In the genomic region with DNA sequence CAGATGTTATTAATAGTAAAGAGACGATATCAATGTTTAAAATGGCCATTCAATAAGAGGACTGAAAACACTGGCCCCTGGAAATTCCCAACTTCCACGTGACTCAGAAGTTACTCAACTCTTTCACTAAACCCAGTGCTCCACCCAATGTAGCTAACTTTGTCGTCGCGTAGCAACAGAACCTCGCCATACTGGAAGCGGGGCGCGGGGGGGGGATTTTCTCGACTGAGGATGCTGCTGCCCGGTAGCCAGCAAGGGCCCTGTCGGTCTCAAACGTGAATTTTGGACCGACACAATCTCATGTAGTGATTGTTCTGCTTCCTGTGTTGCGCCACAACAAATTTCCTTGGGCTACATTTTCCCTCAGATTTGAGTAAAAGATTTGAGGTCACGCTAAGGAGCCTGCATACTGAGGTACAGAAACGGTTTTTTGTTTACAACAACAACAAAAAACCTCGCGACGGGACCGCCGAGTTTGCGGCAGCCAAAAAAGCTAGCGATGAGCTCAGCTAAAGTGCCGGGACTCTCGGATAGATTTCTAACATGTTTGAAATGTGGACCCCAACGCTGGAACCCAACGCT, we compare ENCODE assay signal across 7 cellular contexts. TPM values are rescaled to one million over a fixed set of nuclear protein-coding genes. Genes with fewer than 3 reads are reported as not detected.
DNase-seq lines count a peak whose midpoint lies in the region; ATAC-seq and TF ChIP-seq lines count a peak whose summit lies in the region.

No MANE protein-coding gene starts in this region.

- H3K27me3 ChIP-seq in dorsolateral prefrontal cortex = no peaks in the 10 kb centered on the region
- H3K27me3 ChIP-seq in liver (ENCODE audit: control insufficient read depth in 4 of 4, insufficient read depth in 4 of 4, low read length in 3 of 4) = no peaks in the 10 kb centered on the region

- peak overlapping the region; percentile 84 to 99 for H3K9ac ChIP-seq in liver (ENCODE audit: low read depth in 1 of 2, low read length in 2 of 2)

- H3K27ac ChIP-seq in dorsolateral prefrontal cortex (peak overlapping the region; percentile 87 to 99 (median 98)), liver (ENCODE audit: low read depth in 1 of 2, low read length in 2 of 2) (peak overlapping the region; percentile 90 to 100)

- H3K9me3 ChIP-seq in liver (ENCODE audit: control insufficient read depth in 4 of 4, low read length in 3 of 4) = no peaks in the 10 kb centered on the region

- peak; percentile 47 for ATAC-seq in GM18511 (IDR thresholded peaks at IDR 0.05; ENCODE audit: unreplicated experiment)
- peak; percentile 33 for ATAC-seq in HG03095 (IDR thresholded peaks at IDR 0.05; ENCODE audit: unreplicated experiment)

- under 1% methylated on average over 28 of the region's 28 CpGs for WGBS in liver

- DNase-seq in NCI-H748 (lab: John Stamatoyannopoulos, UW; ENCODE audit: unreplicated experiment) (peak; percentile 85), dorsolateral prefrontal cortex (peak; percentile 62 to 87 (median 75))
- DNase-seq in activated CD4-positive, alpha-beta T cell treated with anti-CD3 and anti-CD28 coated beads, Interleukin-2, amount 50 U/mL, for 48 hours = peak; percentile 87 to 91
- peak; percentile 80 for DNase-seq in stimulated activated CD4-positive, alpha-beta T cell treated with anti-CD3 and anti-CD28 coated beads, Interleukin-4, amount 100 ng/mL, for 1 hour

- intact Hi-C loops in dorsolateral prefrontal cortex (cut with DNase I) = loop anchor here (1.0 to 10.0 kb wide), 6 partner anchors 38 to 406 kb away; a partner anchor contains a TSS

- no peak for TF ChIP-seq CTCF in dorsolateral prefrontal cortex (IDR thresholded peaks at IDR 0.05 in 54 of 56, conservative IDR thresholded peaks at IDR 0.05 in 2 of 56; ENCODE audit: low read depth in 1 of 56, partially characterized antibody in 56 of 56)
- no peak for TF ChIP-seq CTCF in liver (IDR thresholded peaks at IDR 0.05; ENCODE audit: low read depth, low read length, missing input control)

- H3K36me3 ChIP-seq in liver (ENCODE audit: control insufficient read depth in 4 of 4, insufficient read depth in 3 of 4, low read depth in 1 of 4, low read length in 3 of 4) = no peaks in the 10 kb centered on the region

- TF ChIP-seq RAD21 in liver (IDR thresholded peaks at IDR 0.05) = no peak

- H3K4me3 ChIP-seq in dorsolateral prefrontal cortex = peak overlapping the region; percentile 64 to 95 (median 80)
- peak overlapping the region; percentile 64 to 82 (median 75) for H3K4me3 ChIP-seq in liver (ENCODE audit: low read depth in 1 of 3, low read length in 3 of 3)

- H3K4me1 ChIP-seq in liver (ENCODE audit: control insufficient read depth in 4 of 4, insufficient read depth in 4 of 4, low read length in 3 of 4) = peaks cover 0 to 7% (median 4%) of the 10 kb centered on the region in 4 donors

TF ChIP-seq in liver, 16 proteins besides CTCF, POLR2A, EP300 and RAD21:
- TF ChIP-seq, protein P1, sequence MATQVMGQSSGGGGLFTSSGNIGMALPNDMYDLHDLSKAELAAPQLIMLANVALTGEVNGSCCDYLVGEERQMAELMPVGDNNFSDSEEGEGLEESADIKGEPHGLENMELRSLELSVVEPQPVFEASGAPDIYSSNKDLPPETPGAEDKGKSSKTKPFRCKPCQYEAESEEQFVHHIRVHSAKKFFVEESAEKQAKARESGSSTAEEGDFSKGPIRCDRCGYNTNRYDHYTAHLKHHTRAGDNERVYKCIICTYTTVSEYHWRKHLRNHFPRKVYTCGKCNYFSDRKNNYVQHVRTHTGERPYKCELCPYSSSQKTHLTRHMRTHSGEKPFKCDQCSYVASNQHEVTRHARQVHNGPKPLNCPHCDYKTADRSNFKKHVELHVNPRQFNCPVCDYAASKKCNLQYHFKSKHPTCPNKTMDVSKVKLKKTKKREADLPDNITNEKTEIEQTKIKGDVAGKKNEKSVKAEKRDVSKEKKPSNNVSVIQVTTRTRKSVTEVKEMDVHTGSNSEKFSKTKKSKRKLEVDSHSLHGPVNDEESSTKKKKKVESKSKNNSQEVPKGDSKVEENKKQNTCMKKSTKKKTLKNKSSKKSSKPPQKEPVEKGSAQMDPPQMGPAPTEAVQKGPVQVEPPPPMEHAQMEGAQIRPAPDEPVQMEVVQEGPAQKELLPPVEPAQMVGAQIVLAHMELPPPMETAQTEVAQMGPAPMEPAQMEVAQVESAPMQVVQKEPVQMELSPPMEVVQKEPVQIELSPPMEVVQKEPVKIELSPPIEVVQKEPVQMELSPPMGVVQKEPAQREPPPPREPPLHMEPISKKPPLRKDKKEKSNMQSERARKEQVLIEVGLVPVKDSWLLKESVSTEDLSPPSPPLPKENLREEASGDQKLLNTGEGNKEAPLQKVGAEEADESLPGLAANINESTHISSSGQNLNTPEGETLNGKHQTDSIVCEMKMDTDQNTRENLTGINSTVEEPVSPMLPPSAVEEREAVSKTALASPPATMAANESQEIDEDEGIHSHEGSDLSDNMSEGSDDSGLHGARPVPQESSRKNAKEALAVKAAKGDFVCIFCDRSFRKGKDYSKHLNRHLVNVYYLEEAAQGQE (IDR thresholded peaks at IDR 0.05) = no peak
- TF ChIP-seq HNF4A (conservative IDR thresholded peaks at IDR 0.05) = peak in 1 of 2 donors; percentile 14
- TF ChIP-seq HNF4G (IDR thresholded peaks at IDR 0.05) = no peak
- TF ChIP-seq EGR1 (IDR thresholded peaks at IDR 0.05; ENCODE audit: low read depth in 2 of 2) = no peak
- TF ChIP-seq JUND (IDR thresholded peaks at IDR 0.05) = no peak
- TF ChIP-seq, protein P2, sequence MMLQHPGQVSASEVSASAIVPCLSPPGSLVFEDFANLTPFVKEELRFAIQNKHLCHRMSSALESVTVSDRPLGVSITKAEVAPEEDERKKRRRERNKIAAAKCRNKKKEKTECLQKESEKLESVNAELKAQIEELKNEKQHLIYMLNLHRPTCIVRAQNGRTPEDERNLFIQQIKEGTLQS (IDR thresholded peaks at IDR 0.05) = no peak
- TF ChIP-seq, protein P3, sequence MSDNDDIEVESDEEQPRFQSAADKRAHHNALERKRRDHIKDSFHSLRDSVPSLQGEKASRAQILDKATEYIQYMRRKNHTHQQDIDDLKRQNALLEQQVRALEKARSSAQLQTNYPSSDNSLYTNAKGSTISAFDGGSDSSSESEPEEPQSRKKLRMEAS (IDR thresholded peaks at IDR 0.05) = peak; percentile 59
- TF ChIP-seq FOXA1 (IDR thresholded peaks at IDR 0.05) = no peak
- peak; percentile 85 for TF ChIP-seq YY1 (IDR thresholded peaks at IDR 0.05)
- TF ChIP-seq GABPA (IDR thresholded peaks at IDR 0.05 in 1 of 2, conservative IDR thresholded peaks at IDR 0.05 in 1 of 2) = no peak
- no peak for TF ChIP-seq TAF1 (conservative IDR thresholded peaks at IDR 0.05)
- TF ChIP-seq NR2F2 (IDR thresholded peaks at IDR 0.05) = no peak
- no peak for TF ChIP-seq FOXA2 (IDR thresholded peaks at IDR 0.05)
- TF ChIP-seq SP1 (IDR thresholded peaks at IDR 0.05) = peak; percentile 63
- TF ChIP-seq, protein P4, sequence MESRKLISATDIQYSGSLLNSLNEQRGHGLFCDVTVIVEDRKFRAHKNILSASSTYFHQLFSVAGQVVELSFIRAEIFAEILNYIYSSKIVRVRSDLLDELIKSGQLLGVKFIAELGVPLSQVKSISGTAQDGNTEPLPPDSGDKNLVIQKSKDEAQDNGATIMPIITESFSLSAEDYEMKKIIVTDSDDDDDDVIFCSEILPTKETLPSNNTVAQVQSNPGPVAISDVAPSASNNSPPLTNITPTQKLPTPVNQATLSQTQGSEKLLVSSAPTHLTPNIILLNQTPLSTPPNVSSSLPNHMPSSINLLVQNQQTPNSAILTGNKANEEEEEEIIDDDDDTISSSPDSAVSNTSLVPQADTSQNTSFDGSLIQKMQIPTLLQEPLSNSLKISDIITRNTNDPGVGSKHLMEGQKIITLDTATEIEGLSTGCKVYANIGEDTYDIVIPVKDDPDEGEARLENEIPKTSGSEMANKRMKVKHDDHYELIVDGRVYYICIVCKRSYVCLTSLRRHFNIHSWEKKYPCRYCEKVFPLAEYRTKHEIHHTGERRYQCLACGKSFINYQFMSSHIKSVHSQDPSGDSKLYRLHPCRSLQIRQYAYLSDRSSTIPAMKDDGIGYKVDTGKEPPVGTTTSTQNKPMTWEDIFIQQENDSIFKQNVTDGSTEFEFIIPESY (IDR thresholded peaks at IDR 0.05) = peak; percentile 13
- TF ChIP-seq RXRA (IDR thresholded peaks at IDR 0.05) = peak in 1 of 2 donors; percentile 13
TF ChIP-seq in liver: peak in this region for 6.

RNA-seq across cellular contexts. Expression of a gene that starts 1.0 kb away (rescaled TPM):
- total RNA-seq in dorsolateral prefrontal cortex (10 to 100 TPM in 19 of 120 experiments, 1 to 10 TPM in 101; 3.1 to 19.2 (median 7.6) TPM), liver (1 to 10 TPM; 1.7 to 5.5 TPM)
- polyA plus RNA-seq in liver = 1 to 10 TPM in 1 of 2 donors, under 1 TPM in 1; 0.83 to 1.5 TPM

RNA-seq across cellular contexts. Expression of a gene that starts 35.3 kb away (rescaled TPM):
- total RNA-seq in dorsolateral prefrontal cortex (1 to 10 TPM in 50 of 120 experiments, under 1 TPM in 56, not detected in 14; 0.22 to 2.7 (median 0.94) TPM), liver (1 to 10 TPM in 1 of 2 donors, not detected in 1; 1.7 TPM)
- polyA plus RNA-seq in liver = under 1 TPM in 1 of 2 donors, not detected in 1; 0.05 TPM

Comparison
In these comparisons a context has a peak if more than half of its experiments do, and no peak if none do; other contexts are left out.
1. Peak in every context shown above with its lines: DNase-seq, ATAC-seq, H3K4me3 ChIP-seq and H3K27ac ChIP-seq.